ENCODE assay signal across 19 cellular contexts in the genomic region with DNA sequence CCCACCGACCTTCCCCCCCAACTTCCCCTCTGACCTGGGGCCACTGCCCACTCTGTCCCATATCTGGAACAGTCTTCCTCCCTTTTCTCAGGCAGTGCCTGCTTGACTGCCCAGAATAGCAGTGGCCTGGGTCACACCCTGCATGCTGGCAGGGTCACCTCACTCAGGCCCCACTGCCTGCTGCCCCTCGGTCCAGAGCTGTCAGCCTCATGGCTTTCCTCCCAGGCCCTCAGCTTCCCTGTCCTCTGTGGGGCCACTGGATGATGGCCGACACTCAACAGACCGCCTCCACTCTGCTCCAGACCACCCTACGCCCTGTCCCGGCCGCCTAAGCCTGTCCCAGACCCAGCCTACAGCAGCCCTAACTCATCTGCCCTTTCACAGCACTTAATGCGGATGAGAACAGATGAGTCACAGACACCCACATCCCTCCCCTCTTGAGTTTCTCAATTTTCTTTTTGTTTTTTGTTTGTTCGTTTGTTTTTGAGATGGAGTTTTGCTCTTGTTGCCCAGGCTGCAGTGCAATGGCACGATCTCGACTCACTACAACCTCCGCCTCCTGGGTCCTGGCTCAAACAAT. TPM values are rescaled to one million over a fixed set of nuclear protein-coding genes. Genes with fewer than 3 reads are reported as not detected.
DNase-seq lines count a peak whose midpoint lies in the region; ATAC-seq, FAIRE-seq and TF ChIP-seq lines count a peak whose summit lies in the region.
"Had no signal": no experiment of that assay in that cellular context is flagged by ENCODE, and none has a peak within 500 bp of the region (broad histone marks: within the 10 kb centered on the region; RNA-seq: fewer than 3 reads in every experiment).

No MANE protein-coding gene starts in this region.

- H3K9ac ChIP-seq in K562 (ENCODE audit: insufficient read depth in 1 of 2, low read depth in 2 of 2, low read length in 2 of 2) (peak overlapping the region in 1 of 2 experiments; percentile 79; a peak in 1 of 4 replicates), mesenchymal stem cell (ENCODE audit: low read length) (peak overlapping the region; percentile 88)

- TF ChIP-seq RAD21 in K562 (CRISPR knock-in tag; conservative IDR thresholded peaks at IDR 0.05 in 1 of 2, IDR thresholded peaks at IDR 0.05 in 1 of 2) = no peak

- H3K27ac ChIP-seq in K562 (ENCODE audit: extremely low read depth, low read depth, low read length) = no peak overlapping the region
- no peak overlapping the region for H3K27ac ChIP-seq in mesenchymal stem cell (ENCODE audit: low read length, poor library complexity, severe bottlenecking)
- peak overlapping the region; percentile 22 to 55 (median 51) for H3K27ac ChIP-seq in transverse colon
- H3K27ac ChIP-seq: SK-N-MC, VCaP had no signal

- CTCF ChIA-PET in activated CD8-positive, alpha-beta memory T cell treated with anti-CD3 and anti-CD28 coated beads, Interleukin-2, amount 10 ng/mL, durations not matched to agents 7 days and 5 days (lab: Charles Lee) = interaction anchor here (1.0 to 2.7 kb wide), 4 partner anchors 8 to 227 kb away, joined by 3 to 17 read pairs (median 3); a partner anchor contains a TSS
- CTCF ChIA-PET in K562 (lab: Yijun Ruan, JAX; ENCODE audit: low intra/inter-chr PET ratio) = no interaction called here

- TF ChIP-seq POLR2A in K562 (conservative IDR thresholded peaks at IDR 0.05) = no peak
- TF ChIP-seq POLR2A in transverse colon (IDR thresholded peaks at IDR 0.05) = no peak

- H2BK5ac ChIP-seq in mesenchymal stem cell (ENCODE audit: low read depth, low read length, poor library complexity, severe bottlenecking) = no peak overlapping the region

- peak overlapping the region in 1 of 2 experiments; percentile 40 for H3K4ac ChIP-seq in mesenchymal stem cell (ENCODE audit: low read depth in 1 of 2, low read length in 2 of 2)

- no peak for TF ChIP-seq EP300 in K562 (IDR thresholded peaks at IDR 0.05; ENCODE audit: low read length)
- no peak for TF ChIP-seq EP300 in transverse colon (IDR thresholded peaks at IDR 0.05; ENCODE audit: low read depth)

- H3K36me3 ChIP-seq in K562 (ENCODE audit: control insufficient read depth, insufficient read depth, low read length) = no peaks in the 10 kb centered on the region
- H3K36me3 ChIP-seq in mesenchymal stem cell (ENCODE audit: control insufficient read depth in 1 of 2, insufficient read depth in 2 of 2, low read depth in 1 of 2, low read length in 2 of 2) = peaks cover 0 to 33% of the 10 kb centered on the region in 2 experiments
- peaks cover 0 to 4% (median 0%) of the 10 kb centered on the region in 4 donors for H3K36me3 ChIP-seq in transverse colon

- H2BK120ac ChIP-seq in mesenchymal stem cell (ENCODE audit: low read depth, low read length) = no peak overlapping the region

- BruUV-seq in K562 (replicated peaks; lab: Mats Ljungman, UMichigan) = no TSS peak

- no peaks in the 10 kb centered on the region for H3K27me3 Mint-ChIP-seq in activated CD8-positive, alpha-beta memory T cell treated with anti-CD3 and anti-CD28 coated beads, Interleukin-2, amount 10 ng/mL, durations not matched to agents 7 days and 5 days
- H3K27me3 Mint-ChIP-seq: stimulated activated naive CD8-positive, alpha-beta T cell treated with anti-CD3 and anti-CD28 coated beads, Interleukin-15, Interleukin-2, amounts not matched to agents 100 ng/mL and 50 ng/mL, for 24 hours had no signal

- H4K20me1 ChIP-seq in K562 (replicated peaks; ENCODE audit: control insufficient read depth, insufficient read depth, low read length) = no peaks in the 10 kb centered on the region

- H3K27ac Mint-ChIP-seq in activated CD8-positive, alpha-beta memory T cell treated with anti-CD3 and anti-CD28 coated beads, Interleukin-2, amount 10 ng/mL, durations not matched to agents 7 days and 5 days = peak overlapping the region; percentile 14
- H3K27ac Mint-ChIP-seq: stimulated activated naive CD8-positive, alpha-beta T cell treated with anti-CD3 and anti-CD28 coated beads, Interleukin-15, Interleukin-2, amounts not matched to agents 100 ng/mL and 50 ng/mL, for 24 hours had no signal

- no peaks in the 10 kb centered on the region for H3K36me3 Mint-ChIP-seq in activated CD8-positive, alpha-beta memory T cell treated with anti-CD3 and anti-CD28 coated beads, Interleukin-2, amount 10 ng/mL, durations not matched to agents 7 days and 5 days

- no peaks in the 10 kb centered on the region for H3K9me1 ChIP-seq in K562 (ENCODE audit: control insufficient read depth, insufficient read depth, low read length)

- H2BK15ac ChIP-seq in mesenchymal stem cell (ENCODE audit: low read depth, poor library complexity, severe bottlenecking) = peak overlapping the region; percentile 29

- WGBS in K562 (ENCODE audit: insufficient coverage, low coverage, missing lambda C conversion rate) = 52% methylated on average over 9 of the region's 12 CpGs
- WGBS in mesenchymal stem cell = 68% methylated on average over 11 of the region's 12 CpGs
- 76 to 80% methylated on average over 5 to 12 of the region's 12 CpGs for WGBS in transverse colon (ENCODE audit: low coverage in 1 of 2), 2 donors

- no peak overlapping the region for H4K8ac ChIP-seq in mesenchymal stem cell (ENCODE audit: low read length)

- peak; percentile 60 for ATAC-seq in activated CD8-positive, alpha-beta memory T cell treated with anti-CD3 and anti-CD28 coated beads, Interleukin-2, amount 10 ng/mL, durations not matched to agents 7 days and 5 days
- ATAC-seq in K562 = peak; percentile 17; the same call in 1 of the 3 replicates
- ATAC-seq: gastrocnemius medialis had no signal

- no peaks in the 10 kb centered on the region for H3K79me1 ChIP-seq in mesenchymal stem cell (replicated peaks; ENCODE audit: low read length, poor library complexity, severe bottlenecking)

- H3K79me2 ChIP-seq in K562 (ENCODE audit: control insufficient read depth, insufficient read depth, low read length) = no peaks in the 10 kb centered on the region

- H2AFZ ChIP-seq in K562 (ENCODE audit: low read depth, low read length) (no peak overlapping the region), mesenchymal stem cell (ENCODE audit: low read depth, low read length) (no peak overlapping the region)

- in situ Hi-C loops in K562 (cut with MboI) (no loop called here), transverse colon (cut with MboI; ENCODE audit: low pct_ligation_motif_present in 1 of 4, low pct_unique_long_range_greater_than_20kb in 1 of 4, low sequenced_read_pairs in 3 of 4) (no loop called here)

- POLR2A ChIA-PET in K562 (lab: Yijun Ruan, JAX) = interaction anchor here (0.6 to 0.7 kb wide), 2 partner anchors 35 to 38 kb away, joined by 3 to 4 read pairs; no protein-coding TSS in a partner anchor

- no peak overlapping the region for H3K14ac ChIP-seq in mesenchymal stem cell (ENCODE audit: low read length in 2 of 2)

- H3K9me3 Mint-ChIP-seq in activated CD8-positive, alpha-beta memory T cell treated with anti-CD3 and anti-CD28 coated beads, Interleukin-2, amount 10 ng/mL, durations not matched to agents 7 days and 5 days (ENCODE audit: low read depth) = no peaks in the 10 kb centered on the region
- H3K9me3 Mint-ChIP-seq: stimulated activated naive CD8-positive, alpha-beta T cell treated with anti-CD3 and anti-CD28 coated beads, Interleukin-15, Interleukin-2, amounts not matched to agents 100 ng/mL and 50 ng/mL, for 24 hours had no signal

- DNase-seq in activated CD8-positive, alpha-beta memory T cell treated with anti-CD3 and anti-CD28 coated beads, Interleukin-2, amount 10 ng/mL, durations not matched to agents 7 days and 5 days = no peak
- no peak for DNase-seq in activated CD8-positive, alpha-beta memory T cell treated with anti-CD3 and anti-CD28 coated beads, Interleukin-2, amount 50 U/mL, for 48 hours
- DNase-seq in K562 (ENCODE audit: extremely low read depth in 1 of 4, low spot score in 3 of 4) = no peak
- DNase-seq in mesenchymal stem cell = peak; percentile 76
- DNase-seq in transverse colon = no peak
- DNase-seq in hypothalamus (lab: John Stamatoyannopoulos, UW) = no peak
- no peak for DNase-seq in NCI-H774 (lab: John Stamatoyannopoulos, UW)
- DNase-seq in NCI-H2081 (lab: John Stamatoyannopoulos, UW) = no peak
- DNase-seq: activated CD8-positive, alpha-beta memory T cell treated with anti-CD3 and anti-CD28 coated beads, Interleukin-2, amount 50 U/mL, for 4 hours; COR-L47; GDM1; stimulated activated CD4-positive, alpha-beta T cell treated with anti-CD3 and anti-CD28 coated beads, Interleukin-4, amount 100 ng/mL, for 1 hour had no signal

- peak; percentile 23 for FAIRE-seq in K562 (lab: Jason Lieb, UNC)
- FAIRE-seq: GM18507, H54, keratinocyte had no signal

- no peak for TF ChIP-seq CTCF in K562 (IDR thresholded peaks at IDR 0.05 in 2 of 3, conservative IDR thresholded peaks at IDR 0.05 in 1 of 3; ENCODE audit: insufficient read depth in 2 of 3, low read depth in 1 of 3, low read length in 3 of 3)
- no peak for TF ChIP-seq CTCF in transverse colon (IDR thresholded peaks at IDR 0.05)

- H3K4me3 ChIP-seq in K562 (no peak overlapping the region), mesenchymal stem cell (ENCODE audit: insufficient read depth in 1 of 2, low read depth in 1 of 2, low read length in 2 of 2) (peak overlapping the region in 1 of 2 experiments; percentile 60), transverse colon (no peak overlapping the region)
- H3K4me3 ChIP-seq: gastrocnemius medialis, SK-N-MC had no signal

- H3K18ac ChIP-seq in mesenchymal stem cell (ENCODE audit: low read depth in 1 of 2, low read length in 2 of 2) = no peak overlapping the region

- peaks cover 2% of the 10 kb centered on the region; the same call in 1 of the 2 replicates for H3K9me3 ChIP-seq in K562 (replicated peaks; ENCODE audit: control insufficient read depth, insufficient read depth, low read depth, low read length)
- no peaks in the 10 kb centered on the region for H3K9me3 ChIP-seq in mesenchymal stem cell (ENCODE audit: control insufficient read depth, low read length)
- no peaks in the 10 kb centered on the region for H3K9me3 ChIP-seq in transverse colon
- H3K9me3 ChIP-seq: gastrocnemius medialis had no signal

- peak overlapping the region; percentile 48 for H4K91ac ChIP-seq in mesenchymal stem cell (ENCODE audit: low read length)

- peak overlapping the region in 1 of 2 experiments; percentile 59 for H2BK12ac ChIP-seq in mesenchymal stem cell (ENCODE audit: low read length in 2 of 2)

- H2AK5ac ChIP-seq in mesenchymal stem cell (ENCODE audit: low read length, severe bottlenecking) = no peak overlapping the region

- H3K23ac ChIP-seq in mesenchymal stem cell (ENCODE audit: low read length in 2 of 2) = no peak overlapping the region

- no peak overlapping the region for H3K4me3 Mint-ChIP-seq in activated CD8-positive, alpha-beta memory T cell treated with anti-CD3 and anti-CD28 coated beads, Interleukin-2, amount 10 ng/mL, durations not matched to agents 7 days and 5 days
- H3K4me3 Mint-ChIP-seq: stimulated activated naive CD8-positive, alpha-beta T cell treated with anti-CD3 and anti-CD28 coated beads, Interleukin-15, Interleukin-2, amounts not matched to agents 100 ng/mL and 50 ng/mL, for 24 hours had no signal

- H3K27me3 ChIP-seq in K562 (ENCODE audit: control insufficient read depth in 2 of 2, insufficient read depth in 2 of 2, low read length in 2 of 2) = peaks cover 0 to 5% of the 10 kb centered on the region in 2 experiments; a peak in 1 of 5 replicates
- H3K27me3 ChIP-seq in mesenchymal stem cell (ENCODE audit: control insufficient read depth in 1 of 2, insufficient read depth in 1 of 2, low read length in 2 of 2) = no peaks in the 10 kb centered on the region
- no peaks in the 10 kb centered on the region for H3K27me3 ChIP-seq in transverse colon
- H3K27me3 ChIP-seq: gastrocnemius medialis had no signal

- intact Hi-C loops in K562 (cut with micrococcal nuclease) = no loop called here
- intact Hi-C loops in transverse colon (cut with DNase I; ENCODE audit: low total_unique reads) = no loop called here

- no peak overlapping the region for H3K4me2 ChIP-seq in K562 (ENCODE audit: insufficient read depth, low read length)
- H3K4me2 ChIP-seq in mesenchymal stem cell (ENCODE audit: low read length, poor library complexity, severe bottlenecking) = no peak overlapping the region

- H3K4me1 Mint-ChIP-seq in activated CD8-positive, alpha-beta memory T cell treated with anti-CD3 and anti-CD28 coated beads, Interleukin-2, amount 10 ng/mL, durations not matched to agents 7 days and 5 days = peaks cover 6% of the 10 kb centered on the region

- H3K4me1 ChIP-seq in K562 (replicated peaks in 1 of 2; ENCODE audit: control insufficient read depth in 2 of 2, insufficient read depth in 2 of 2, low read length in 2 of 2) = peaks cover 0 to 39% of the 10 kb centered on the region in 2 experiments; a peak in 2 of 5 replicates
- H3K4me1 ChIP-seq in mesenchymal stem cell (ENCODE audit: control insufficient read depth, insufficient read depth, low read depth, low read length) = no peaks in the 10 kb centered on the region
- H3K4me1 ChIP-seq in transverse colon = peaks cover 0 to 10% (median 3%) of the 10 kb centered on the region in 4 donors

RNA-seq across cellular contexts. Expression of a gene that starts 5.9 kb away (rescaled TPM):
- 1 to 10 TPM; 3.0 to 3.2 TPM for total RNA-seq in activated CD8-positive, alpha-beta memory T cell treated with anti-CD3 and anti-CD28 coated beads, Interleukin-2, amount 10 ng/mL, durations not matched to agents 7 days and 5 days
- total RNA-seq in K562 (2011; cell fraction: chromatin; rRNA removed; ENCODE audit: low replicate concordance) = 2.8 and 5.5 TPM in 2 replicates
- total RNA-seq in K562 (2011; cell fraction: nucleolus; rRNA removed) = 2.0 and 3.0 TPM in 2 replicates
- total RNA-seq in K562 (2011; cell fraction: nucleoplasm; rRNA removed) = 2.3 and 3.4 TPM in 2 replicates
- total RNA-seq in K562 (2014; rRNA removed) (0.14 and 0.45 TPM in 2 replicates), K562 (2014; rRNA removed; fragmentation: Illumina TruSeq; extraction: Trizol) (0.04 TPM in 1 of 2 replicates, not detected in the other), K562 (2015; rRNA removed; fragmentation: Illumina TruSeq; extraction: Trizol) (0.19 and 0.22 TPM in 2 replicates), K562 (2021) (0.58 and 0.75 TPM in 2 replicates), transverse colon (10 to 100 TPM; 16.0 to 95.4 (median 24.9) TPM)
- polyA plus RNA-seq in K562 (2011; rRNA removed) (0.17 and 0.66 TPM in 2 replicates), K562 (2014; fragmentation: Illumina TruSeq; extraction: Trizol) (0.31 and 0.44 TPM in 2 replicates), K562 (2014; fragmentation: Nextera tagmentation; extraction: Ambion mirVana) (under 1 TPM in 1 of 2 experiments, not detected in 1; 0.01 TPM), K562 (2014; rRNA removed) (0.78 and 0.85 TPM in 2 replicates)
- polyA plus RNA-seq in K562 (2011; cell fraction: cytosol; rRNA removed) = 0.16 and 0.19 TPM in 2 replicates
- 4.1 and 5.1 TPM in 2 replicates for polyA plus RNA-seq in K562 (2011; cell fraction: nucleus; rRNA removed)
- polyA plus RNA-seq in K562 (2012) = 0.95 and 2.4 TPM in 2 replicates
- 0.07 and 0.12 TPM in 2 replicates for polyA minus RNA-seq in K562 (2011; rRNA and poly(A)+ RNA removed)
- polyA minus RNA-seq in K562 (2011; cell fraction: cytosol; rRNA and poly(A)+ RNA removed) = 0.19 and 0.46 TPM in 2 replicates
- polyA minus RNA-seq in K562 (2011; cell fraction: nucleus; rRNA and poly(A)+ RNA removed) = 0.54 and 1.00 TPM in 2 replicates
- 1.1 TPM for polyA plus RNA-seq in mesenchymal stem cell (2013, experiment 1 of 2)
- 1.2 TPM for polyA plus RNA-seq in mesenchymal stem cell (2013, experiment 2 of 2)

RNA-seq across cellular contexts. Expression of a gene that starts 7.4 kb away (rescaled TPM):
- total RNA-seq in activated CD8-positive, alpha-beta memory T cell treated with anti-CD3 and anti-CD28 coated beads, Interleukin-2, amount 10 ng/mL, durations not matched to agents 7 days and 5 days = 10 to 100 TPM; 57.9 to 58.3 TPM
- total RNA-seq in K562 (2011; cell fraction: chromatin; rRNA removed; ENCODE audit: low replicate concordance) = 2.1 and 9.1 TPM in 2 replicates
- total RNA-seq in K562 (2011; cell fraction: nucleolus; rRNA removed) = 19.8 and 28.3 TPM in 2 replicates
- 9.6 and 10.5 TPM in 2 replicates for total RNA-seq in K562 (2011; cell fraction: nucleoplasm; rRNA removed)
- 239 and 259 TPM in 2 replicates for total RNA-seq in K562 (2014; rRNA removed)
- 9.2 and 11.6 TPM in 2 replicates for total RNA-seq in K562 (2014; rRNA removed; fragmentation: Illumina TruSeq; extraction: Trizol)
- total RNA-seq in K562 (2015; rRNA removed; fragmentation: Illumina TruSeq; extraction: Trizol) = 54.9 and 58.3 TPM in 2 replicates
- total RNA-seq in K562 (2021) = 146 and 158 TPM in 2 replicates
- polyA plus RNA-seq in K562 (2011; rRNA removed) = 21.6 and 23.7 TPM in 2 replicates
- 35.6 and 169 TPM in 2 replicates for polyA plus RNA-seq in K562 (2011; cell fraction: cytosol; rRNA removed)
- polyA plus RNA-seq in K562 (2011; cell fraction: nucleus; rRNA removed) = 18.9 and 28.4 TPM in 2 replicates
- 75.7 and 99.4 TPM in 2 replicates for polyA plus RNA-seq in K562 (2012)
- polyA plus RNA-seq in K562 (2014; fragmentation: Illumina TruSeq; extraction: Trizol) = 10.4 and 32.9 TPM in 2 replicates
- 1 to 10 TPM; 2.6 to 4.1 TPM for polyA plus RNA-seq in K562 (2014; fragmentation: Nextera tagmentation; extraction: Ambion mirVana)
- polyA plus RNA-seq in K562 (2014; rRNA removed) = 184 and 216 TPM in 2 replicates
- 1.7 and 3.9 TPM in 2 replicates for polyA minus RNA-seq in K562 (2011; rRNA and poly(A)+ RNA removed)
- polyA minus RNA-seq in K562 (2011; cell fraction: cytosol; rRNA and poly(A)+ RNA removed) = 21.6 and 22.5 TPM in 2 replicates
- 4.7 and 8.7 TPM in 2 replicates for polyA minus RNA-seq in K562 (2011; cell fraction: nucleus; rRNA and poly(A)+ RNA removed)
- 57.4 TPM for polyA plus RNA-seq in mesenchymal stem cell (2013, experiment 1 of 2)
- polyA plus RNA-seq in mesenchymal stem cell (2013, experiment 2 of 2) = 58.2 TPM
- 100 to 1,000 TPM; 109 to 144 (median 119) TPM for total RNA-seq in transverse colon

RNA-seq across cellular contexts. Expression of a gene that starts 34.5 kb away (rescaled TPM):
- total RNA-seq in activated CD8-positive, alpha-beta memory T cell treated with anti-CD3 and anti-CD28 coated beads, Interleukin-2, amount 10 ng/mL, durations not matched to agents 7 days and 5 days = 10 to 100 TPM; 39.9 to 45.1 TPM
- total RNA-seq in K562 (2011; cell fraction: chromatin; rRNA removed; ENCODE audit: low replicate concordance) = 207 and 328 TPM in 2 replicates
- total RNA-seq in K562 (2011; cell fraction: nucleolus; rRNA removed) = 176 and 183 TPM in 2 replicates
- total RNA-seq in K562 (2011; cell fraction: nucleoplasm; rRNA removed) = 193 and 208 TPM in 2 replicates
- 49.7 and 54.8 TPM in 2 replicates for total RNA-seq in K562 (2014; rRNA removed)
- 25.5 and 31.8 TPM in 2 replicates for total RNA-seq in K562 (2014; rRNA removed; fragmentation: Illumina TruSeq; extraction: Trizol)
- total RNA-seq in K562 (2015; rRNA removed; fragmentation: Illumina TruSeq; extraction: Trizol) = 30.8 and 31.4 TPM in 2 replicates
- 53.0 and 54.0 TPM in 2 replicates for total RNA-seq in K562 (2021)
- polyA plus RNA-seq in K562 (2011; rRNA removed) = 56.1 and 64.2 TPM in 2 replicates
- polyA plus RNA-seq in K562 (2011; cell fraction: cytosol; rRNA removed) = 42.3 and 50.6 TPM in 2 replicates
- 337 and 348 TPM in 2 replicates for polyA plus RNA-seq in K562 (2011; cell fraction: nucleus; rRNA removed)
- 32.2 and 49.3 TPM in 2 replicates for polyA plus RNA-seq in K562 (2012)
- 37.1 and 41.3 TPM in 2 replicates for polyA plus RNA-seq in K562 (2014; fragmentation: Illumina TruSeq; extraction: Trizol)
- polyA plus RNA-seq in K562 (2014; fragmentation: Nextera tagmentation; extraction: Ambion mirVana) = 10 to 100 TPM; 13.9 to 21.4 TPM
- 65.5 and 68.6 TPM in 2 replicates for polyA plus RNA-seq in K562 (2014; rRNA removed)
- 24.1 and 28.0 TPM in 2 replicates for polyA minus RNA-seq in K562 (2011; rRNA and poly(A)+ RNA removed)
- polyA minus RNA-seq in K562 (2011; cell fraction: cytosol; rRNA and poly(A)+ RNA removed) = 10.1 and 16.2 TPM in 2 replicates
- polyA minus RNA-seq in K562 (2011; cell fraction: nucleus; rRNA and poly(A)+ RNA removed) = 42.9 and 65.3 TPM in 2 replicates
- polyA plus RNA-seq in mesenchymal stem cell (2013, experiment 1 of 2) = 14.4 TPM
- polyA plus RNA-seq in mesenchymal stem cell (2013, experiment 2 of 2) = 14.8 TPM
- 10 to 100 TPM; 28.8 to 53.5 (median 36.6) TPM for total RNA-seq in transverse colon

RNA-seq across cellular contexts. Expression of a gene that starts 46.0 kb away (rescaled TPM):
- 10 to 100 TPM; 34.0 to 46.0 TPM for total RNA-seq in activated CD8-positive, alpha-beta memory T cell treated with anti-CD3 and anti-CD28 coated beads, Interleukin-2, amount 10 ng/mL, durations not matched to agents 7 days and 5 days
- 64.8 and 136 TPM in 2 replicates for total RNA-seq in K562 (2011; cell fraction: chromatin; rRNA removed; ENCODE audit: low replicate concordance)
- total RNA-seq in K562 (2011; cell fraction: nucleolus; rRNA removed) = 82.2 and 86.9 TPM in 2 replicates
- 72.2 and 86.4 TPM in 2 replicates for total RNA-seq in K562 (2011; cell fraction: nucleoplasm; rRNA removed)
- total RNA-seq in K562 (2014; rRNA removed) (71.7 and 91.1 TPM in 2 replicates), K562 (2014; rRNA removed; fragmentation: Illumina TruSeq; extraction: Trizol) (25.8 and 29.0 TPM in 2 replicates), K562 (2015; rRNA removed; fragmentation: Illumina TruSeq; extraction: Trizol) (53.8 and 54.1 TPM in 2 replicates), K562 (2021) (80.9 and 86.7 TPM in 2 replicates), transverse colon (10 to 100 TPM in 2 of 4 donors, 1 to 10 TPM in 2; 6.7 to 11.5 (median 9.8) TPM)
- polyA plus RNA-seq in K562 (2011; rRNA removed) (38.8 and 44.0 TPM in 2 replicates), K562 (2014; fragmentation: Illumina TruSeq; extraction: Trizol) (33.6 and 44.3 TPM in 2 replicates), K562 (2014; fragmentation: Nextera tagmentation; extraction: Ambion mirVana) (1 to 10 TPM; 1.0 to 2.4 TPM), K562 (2014; rRNA removed) (71.0 and 71.7 TPM in 2 replicates)
- polyA plus RNA-seq in K562 (2011; cell fraction: cytosol; rRNA removed) = 44.8 and 62.0 TPM in 2 replicates
- 169 and 210 TPM in 2 replicates for polyA plus RNA-seq in K562 (2011; cell fraction: nucleus; rRNA removed)
- 34.1 and 42.5 TPM in 2 replicates for polyA plus RNA-seq in K562 (2012)
- polyA minus RNA-seq in K562 (2011; rRNA and poly(A)+ RNA removed) = 13.9 and 22.3 TPM in 2 replicates
- polyA minus RNA-seq in K562 (2011; cell fraction: cytosol; rRNA and poly(A)+ RNA removed) = 23.8 and 30.1 TPM in 2 replicates
- 27.6 and 35.2 TPM in 2 replicates for polyA minus RNA-seq in K562 (2011; cell fraction: nucleus; rRNA and poly(A)+ RNA removed)
- 13.6 TPM for polyA plus RNA-seq in mesenchymal stem cell (2013, experiment 1 of 2)
- 13.2 TPM for polyA plus RNA-seq in mesenchymal stem cell (2013, experiment 2 of 2)

Comparison
In these comparisons a context has a peak if more than half of its experiments do, and no peak if none do; other contexts are left out.
1. H3K27ac ChIP-seq: peak in transverse colon (4 of 4); none in K562 (single experiment) and mesenchymal stem cell (single experiment).